In the genomic region with DNA sequence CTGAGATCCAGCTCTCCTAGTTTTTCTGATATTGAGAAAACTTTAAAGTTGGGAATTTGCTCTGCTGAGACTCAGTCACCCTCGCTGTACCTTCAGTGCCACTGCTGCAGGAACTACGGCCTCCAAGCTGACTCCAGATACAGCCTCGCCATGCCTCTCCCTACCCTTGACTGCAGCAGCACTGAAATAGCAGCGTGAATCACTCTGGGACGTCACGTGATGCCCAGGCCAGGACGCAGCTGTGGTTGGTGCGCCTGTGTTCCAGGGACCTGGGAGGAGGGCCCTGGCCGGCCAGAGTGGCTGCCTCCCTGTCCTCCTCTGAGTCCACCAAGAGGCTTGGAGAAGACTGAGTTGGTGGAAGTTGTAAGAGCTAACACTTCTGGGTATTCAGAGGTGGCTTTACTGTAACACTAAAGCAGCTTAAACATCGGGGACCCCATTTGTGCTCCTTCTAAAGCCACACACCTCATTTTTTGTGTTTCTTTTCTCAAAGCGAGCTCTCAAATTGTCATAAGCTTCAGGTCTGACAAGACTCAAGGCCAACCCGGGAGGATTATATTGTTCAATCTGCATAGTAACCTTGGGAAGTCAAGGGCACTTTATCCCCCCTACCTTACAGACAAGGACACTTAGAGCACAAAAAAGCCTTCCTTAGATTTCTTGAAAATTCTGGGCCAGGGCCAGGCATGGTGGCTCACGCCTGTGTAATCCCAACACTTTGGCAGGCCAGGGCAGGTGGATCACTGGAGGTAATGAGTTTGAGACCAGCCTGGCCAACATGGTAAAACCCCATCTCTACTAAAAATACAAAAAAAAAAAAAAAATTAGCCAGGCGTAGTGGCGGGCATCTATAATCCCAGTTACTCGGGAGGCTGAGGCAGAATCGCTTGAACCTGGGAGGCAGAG, we compare ENCODE assay signal across 8 cellular contexts. TPM values are rescaled to one million over a fixed set of nuclear protein-coding genes. Genes with fewer than 3 reads are reported as not detected.
A peak's percentile ranks its signal among the peaks of the same experiment; 100 is the strongest.
DNase-seq lines count a peak whose midpoint lies in the region; ATAC-seq and TF ChIP-seq lines count a peak whose summit lies in the region.

No MANE protein-coding gene starts in this region.

- peaks cover 25 to 26% of the 10 kb centered on the region in 2 donors for H3K4me1 Mint-ChIP-seq in natural killer cell treated with Interleukin-12 subunit alpha and Interleukin-12 subunit beta and Interleukin-15 and Interleukin-18, amount 100 ng/mL, for 72 hours (ENCODE audit: low read depth in 2 of 2)
- H3K4me1 Mint-ChIP-seq in natural killer cell: peaks cover 6 to 35% of the 10 kb centered on the region in 2 donors

- no peaks in the 10 kb centered on the region for H3K36me3 Mint-ChIP-seq in natural killer cell treated with Interleukin-12 subunit alpha and Interleukin-12 subunit beta and Interleukin-15 and Interleukin-18, amount 100 ng/mL, for 72 hours
- H3K36me3 Mint-ChIP-seq in natural killer cell: no peaks in the 10 kb centered on the region

- peaks cover 19% of the 10 kb centered on the region for H3K4me1 ChIP-seq in mesodermal cell (ENCODE audit: control insufficient read depth, insufficient read depth, low read length, poor library complexity, severe bottlenecking)

- intact Hi-C loops in natural killer cell (cut with micrococcal nuclease): no loop called here

- H3K4me3 ChIP-seq in mesodermal cell (ENCODE audit: extremely low read depth, insufficient read depth, low read length, poor library complexity, severe bottlenecking): no peak overlapping the region

- H3K4me3 Mint-ChIP-seq in natural killer cell treated with Interleukin-12 subunit alpha and Interleukin-12 subunit beta and Interleukin-15 and Interleukin-18, amount 100 ng/mL, for 72 hours: no peak overlapping the region
- no peak overlapping the region for H3K4me3 Mint-ChIP-seq in natural killer cell

- 30 to 35% methylated on average over 9 to 11 of the region's 17 CpGs for WGBS in mesodermal cell (ENCODE audit: insufficient coverage in 2 of 2), 2 experiments

- no peaks in the 10 kb centered on the region for H3K9me3 Mint-ChIP-seq in natural killer cell treated with Interleukin-12 subunit alpha and Interleukin-12 subunit beta and Interleukin-15 and Interleukin-18, amount 100 ng/mL, for 72 hours
- H3K9me3 Mint-ChIP-seq in natural killer cell: no peaks in the 10 kb centered on the region

- peak overlapping the region; percentile 64 for H3K27ac ChIP-seq in mesodermal cell (ENCODE audit: low read depth, low read length, severe bottlenecking)

- no peak overlapping the region for H3K27ac Mint-ChIP-seq in natural killer cell treated with Interleukin-12 subunit alpha and Interleukin-12 subunit beta and Interleukin-15 and Interleukin-18, amount 100 ng/mL, for 72 hours
- no peak overlapping the region for H3K27ac Mint-ChIP-seq in natural killer cell

- DNase-seq in natural killer cell treated with Interleukin-12 subunit alpha and Interleukin-12 subunit beta and Interleukin-15 and Interleukin-18, amount 100 ng/mL, for 72 hours (ENCODE audit: low spot score): peak; percentile 77
- no peak for DNase-seq in natural killer cell
- DNase-seq in NCI-H2196 treated with DMSO at 0.1 percent for 48 hours (lab: John Stamatoyannopoulos, UW; ENCODE audit: unreplicated experiment): peak; percentile 20
- peak; percentile 8 for DNase-seq in activated CD4-positive, alpha-beta T cell treated with anti-CD3 and anti-CD28 coated beads, Interleukin-2, amount 50 U/mL, for 1 hour
- DNase-seq in epidermal melanocyte (ENCODE audit: insufficient read length, low spot score): peak; percentile 71
- DNase-seq in superior temporal gyrus (ENCODE audit: extremely low spot score): peak; percentile 97

- H3K9me3 ChIP-seq in mesodermal cell (ENCODE audit: control insufficient read depth, low read length): no peaks in the 10 kb centered on the region

- ATAC-seq in natural killer cell treated with Interleukin-12 subunit alpha and Interleukin-12 subunit beta and Interleukin-15 and Interleukin-18, amount 100 ng/mL, for 72 hours: no peak
- ATAC-seq in natural killer cell: no peak
- no peak for ATAC-seq in GM19324 (IDR thresholded peaks at IDR 0.05; ENCODE audit: low FRiP score, unreplicated experiment)

- H3K27me3 Mint-ChIP-seq in natural killer cell treated with Interleukin-12 subunit alpha and Interleukin-12 subunit beta and Interleukin-15 and Interleukin-18, amount 100 ng/mL, for 72 hours: no peaks in the 10 kb centered on the region
- no peaks in the 10 kb centered on the region for H3K27me3 Mint-ChIP-seq in natural killer cell (ENCODE audit: low read depth in 2 of 2)

- H3K36me3 ChIP-seq in mesodermal cell (ENCODE audit: control insufficient read depth, insufficient read depth, low read length): peaks cover 2% of the 10 kb centered on the region

- no peak for TF ChIP-seq CTCF in natural killer cell (IDR thresholded peaks at IDR 0.05)

RNA-seq across cellular contexts. Expression of a gene that starts 4.2 kb away (rescaled TPM):
- total RNA-seq in natural killer cell treated with Interleukin-12 subunit alpha and Interleukin-12 subunit beta and Interleukin-15 and Interleukin-18, amount 100 ng/mL, for 72 hours: 100 to 1,000 TPM; 431 to 450 TPM
- total RNA-seq in natural killer cell: 100 to 1,000 TPM in 1 of 3 donors, 10 to 100 TPM in 2; 80.9 to 110 (median 85.1) TPM
- 235 TPM for polyA plus RNA-seq in mesodermal cell (2013, experiment 1 of 2)
- 216 TPM for polyA plus RNA-seq in mesodermal cell (2013, experiment 2 of 2)

RNA-seq across cellular contexts. Expression of a gene that starts 15.8 kb away (rescaled TPM):
- total RNA-seq in natural killer cell treated with Interleukin-12 subunit alpha and Interleukin-12 subunit beta and Interleukin-15 and Interleukin-18, amount 100 ng/mL, for 72 hours: 10 to 100 TPM in 1 of 2 donors, 1 to 10 TPM in 1; 3.0 to 12.7 TPM
- total RNA-seq in natural killer cell: 1 to 10 TPM in 2 of 3 donors, under 1 TPM in 1; 0.73 to 3.3 (median 1.8) TPM
- polyA plus RNA-seq in mesodermal cell (2013, experiment 1 of 2): 28.3 TPM
- polyA plus RNA-seq in mesodermal cell (2013, experiment 2 of 2): 20.0 TPM

RNA-seq across cellular contexts. Expression of a gene that starts 24.8 kb away (rescaled TPM):
- 100 to 1,000 TPM; 249 to 276 TPM for total RNA-seq in natural killer cell treated with Interleukin-12 subunit alpha and Interleukin-12 subunit beta and Interleukin-15 and Interleukin-18, amount 100 ng/mL, for 72 hours
- 100 to 1,000 TPM; 194 to 202 (median 196) TPM for total RNA-seq in natural killer cell
- 6.5 TPM for polyA plus RNA-seq in mesodermal cell (2013, experiment 1 of 2)
- polyA plus RNA-seq in mesodermal cell (2013, experiment 2 of 2): 4.5 TPM

RNA-seq across cellular contexts. Expression of a gene that starts 44.2 kb away (rescaled TPM):
- total RNA-seq in natural killer cell treated with Interleukin-12 subunit alpha and Interleukin-12 subunit beta and Interleukin-15 and Interleukin-18, amount 100 ng/mL, for 72 hours: 10 to 100 TPM; 30.5 to 35.7 TPM
- 10 to 100 TPM; 22.7 to 30.8 (median 28.5) TPM for total RNA-seq in natural killer cell
- polyA plus RNA-seq in mesodermal cell (2013, experiment 1 of 2): 55.6 TPM
- 42.1 TPM for polyA plus RNA-seq in mesodermal cell (2013, experiment 2 of 2)

RNA-seq across cellular contexts. Expression of a gene that starts 44.3 kb away (rescaled TPM):
- total RNA-seq in natural killer cell treated with Interleukin-12 subunit alpha and Interleukin-12 subunit beta and Interleukin-15 and Interleukin-18, amount 100 ng/mL, for 72 hours: 100 to 1,000 TPM in 1 of 2 donors, 10 to 100 TPM in 1; 83.6 to 120 TPM
- total RNA-seq in natural killer cell: 10 to 100 TPM; 59.1 to 79.1 (median 74.8) TPM
- polyA plus RNA-seq in mesodermal cell (2013, experiment 1 of 2): 35.6 TPM
- polyA plus RNA-seq in mesodermal cell (2013, experiment 2 of 2): 26.4 TPM
